8 cellular contexts compared by ENCODE assay signal in genomic region chr12:13179159-13180074, GRCh38. TPM values are rescaled to one million over a fixed set of nuclear protein-coding genes. Genes with fewer than 3 reads are reported as not detected.
DNase-seq lines count a peak whose midpoint lies in the region; ATAC-seq, FAIRE-seq and TF ChIP-seq lines count a peak whose summit lies in the region.

No MANE protein-coding gene starts in this region.

- TF ChIP-seq CTCF in cardiac fibroblast (IDR thresholded peaks at IDR 0.05; ENCODE audit: low read depth, low read length), result no peak

- no peak for FAIRE-seq in GM12891 (lab: Jason Lieb, UNC)

- no peaks in the 10 kb centered on the region for H3K36me3 ChIP-seq in HUES64 (ENCODE audit: insufficient read depth, low read length)

- no peaks in the 10 kb centered on the region for H3K9me3 Mint-ChIP-seq in memory B cell

- peak overlapping the region; percentile 18 for H3K4me3 Mint-ChIP-seq in memory B cell

- H3K27me3 Mint-ChIP-seq in memory B cell, result peaks cover 26% of the 10 kb centered on the region

- H3K36me3 Mint-ChIP-seq in memory B cell, result no peaks in the 10 kb centered on the region

- no peak overlapping the region for H3K27ac Mint-ChIP-seq in memory B cell

- ATAC-seq in GM18873 (IDR thresholded peaks at IDR 0.05; ENCODE audit: low FRiP score, unreplicated experiment), result peak; percentile 74
- peak; percentile 88 for ATAC-seq in memory B cell (ENCODE audit: low read depth)

- H3K9ac ChIP-seq in HUES64 (ENCODE audit: low read depth, low read length), result no peak overlapping the region

- no peaks in the 10 kb centered on the region for H3K9me3 ChIP-seq in HUES64 (ENCODE audit: insufficient read depth, low read depth, low read length)

- H3K27ac ChIP-seq in HUES64 (ENCODE audit: low read depth, low read length), result no peak overlapping the region

- WGBS in HUES64, result 46% methylated on average over 12 of the region's 13 CpGs

- peaks cover 11% of the 10 kb centered on the region for H3K4me1 ChIP-seq in HUES64 (ENCODE audit: insufficient read depth, low read length)

- DNase-seq in UCSD-AML1 (lab: John Stamatoyannopoulos, UW; ENCODE audit: unreplicated experiment) (peak; percentile 80), cardiac fibroblast (ENCODE audit: low read depth in 2 of 2) (peak; percentile 45 to 72), memory B cell (ENCODE audit: low spot score in 2 of 2) (no peak), CD1c-positive myeloid dendritic cell (ENCODE audit: extremely low spot score) (no peak), GM12891 (ENCODE audit: insufficient read length, low spot score) (no peak)
- peak; percentile 59 to 63 for DNase-seq in stimulated activated CD8-positive, alpha-beta memory T cell treated with anti-CD3 and anti-CD28 coated beads, Interleukin-15, amount 100 ng/mL, for 48 hours (ENCODE audit: low read depth in 2 of 2)

- no peak for TF ChIP-seq POLR2A in GM12891 (IDR thresholded peaks at IDR 0.05; ENCODE audit: low read depth, low read length)

- H3K4me3 ChIP-seq in HUES64 (ENCODE audit: low read length) (peak overlapping the region; percentile 26; the same call in 1 of the 2 replicates), cardiac fibroblast (replicated peaks in 1 of 2; ENCODE audit: low read depth in 2 of 2, low read length in 2 of 2) (no peak overlapping the region)

- no peaks in the 10 kb centered on the region for H3K27me3 ChIP-seq in HUES64 (ENCODE audit: insufficient read depth, low read length)

- H3K4me1 Mint-ChIP-seq in memory B cell, result peaks cover 9% of the 10 kb centered on the region

TF ChIP-seq in GM12891, 5 proteins besides CTCF, POLR2A, EP300 and RAD21:
- TF ChIP-seq PAX5 (IDR thresholded peaks at IDR 0.05; ENCODE audit: insufficient read depth, low read length, severe bottlenecking) (no peak), TAF1 (IDR thresholded peaks at IDR 0.05; ENCODE audit: low read depth, low read length) (no peak), POU2F2 (IDR thresholded peaks at IDR 0.05; ENCODE audit: low read depth, low read length) (no peak), POLR2AphosphoS5 (IDR thresholded peaks at IDR 0.05; ENCODE audit: low read depth, low read length) (no peak)

RNA-seq across cellular contexts. Expression of gene EMP1, which starts 17.1 kb away (rescaled TPM):
- 0.70 TPM for polyA plus RNA-seq in HUES64 (2013, experiment 1 of 2)
- polyA plus RNA-seq in HUES64 (2013, experiment 2 of 2), result 2.6 TPM
- 0.44 TPM for polyA plus RNA-seq in GM12891 (2012; ENCODE audit: low read depth, missing spikeins)

Comparison
In these comparisons a context has a peak if more than half of its experiments do, and no peak if none do; other contexts are left out.
1. DNase-seq: peak in UCSD-AML1 (single experiment), cardiac fibroblast (2 of 2) and stimulated activated CD8-positive, alpha-beta memory T cell treated with anti-CD3 and anti-CD28 coated beads, Interleukin-15, amount 100 ng/mL, for 48 hours (2 of 2); none in memory B cell (0 of 2), CD1c-positive myeloid dendritic cell (single experiment) and GM12891 (single experiment).